Comparison of ENCODE assay signal across 18 cellular contexts in genomic region chr1:208300084-208300770, GRCh38.
"Had no signal": no experiment of that assay in that cellular context is flagged by ENCODE, and none has a peak within 500 bp of the region (broad histone marks: within the 10 kb centered on the region; RNA-seq: fewer than 3 reads in every experiment).

No MANE protein-coding gene starts in this region.

- H3K27ac Mint-ChIP-seq: naive thymus-derived CD4-positive, alpha-beta T cell; type B pancreatic cell had no signal

- H3K36me3 Mint-ChIP-seq: naive thymus-derived CD4-positive, alpha-beta T cell; type B pancreatic cell had no signal

- H3K27me3 ChIP-seq: right atrium auricular region, thyroid gland, uterus had no signal

- H3K4me1 Mint-ChIP-seq: naive thymus-derived CD4-positive, alpha-beta T cell had no signal

- H3K27ac ChIP-seq: esophagus squamous epithelium, gastroesophageal sphincter, right atrium auricular region, suprapubic skin, thyroid gland, uterus had no signal

- H3K4me1 ChIP-seq: right atrium auricular region, suprapubic skin, uterus had no signal

- H3K9me3 Mint-ChIP-seq: type B pancreatic cell had no signal

- ATAC-seq: gastroesophageal sphincter; left ventricle myocardium superior; naive thymus-derived CD4-positive, alpha-beta T cell had no signal

- H3K9me3 ChIP-seq: esophagus squamous epithelium, gastroesophageal sphincter, right atrium auricular region, suprapubic skin, thyroid gland, uterus had no signal

- H3K4me3 ChIP-seq: esophagus squamous epithelium, gastroesophageal sphincter, right atrium auricular region, smooth muscle cell, suprapubic skin, thyroid gland, uterus had no signal

- DNase-seq: dermis blood vessel endothelial cell; esophagus squamous epithelium; foreskin fibroblast; glutamatergic neuron; islet precursor cell; left ventricle myocardium superior; mammary epithelial cell; naive thymus-derived CD4-positive, alpha-beta T cell; posterior cingulate gyrus; stimulated activated CD4-positive, alpha-beta T cell treated with anti-CD3 and anti-CD28 coated beads, Interleukin-2, amount 100 ng/mL, for 48 hours; stimulated activated naive CD4-positive, alpha-beta T cell treated with Interleukin-2 at 50 U/mL for 16 hours; thyroid gland; uterus had no signal

- H3K4me3 Mint-ChIP-seq: naive thymus-derived CD4-positive, alpha-beta T cell; type B pancreatic cell had no signal

- H3K36me3 ChIP-seq: esophagus squamous epithelium, gastroesophageal sphincter, right atrium auricular region, suprapubic skin, thyroid gland, uterus had no signal
